Comparison of ENCODE assay signal across 8 cellular contexts in the genomic region with DNA sequence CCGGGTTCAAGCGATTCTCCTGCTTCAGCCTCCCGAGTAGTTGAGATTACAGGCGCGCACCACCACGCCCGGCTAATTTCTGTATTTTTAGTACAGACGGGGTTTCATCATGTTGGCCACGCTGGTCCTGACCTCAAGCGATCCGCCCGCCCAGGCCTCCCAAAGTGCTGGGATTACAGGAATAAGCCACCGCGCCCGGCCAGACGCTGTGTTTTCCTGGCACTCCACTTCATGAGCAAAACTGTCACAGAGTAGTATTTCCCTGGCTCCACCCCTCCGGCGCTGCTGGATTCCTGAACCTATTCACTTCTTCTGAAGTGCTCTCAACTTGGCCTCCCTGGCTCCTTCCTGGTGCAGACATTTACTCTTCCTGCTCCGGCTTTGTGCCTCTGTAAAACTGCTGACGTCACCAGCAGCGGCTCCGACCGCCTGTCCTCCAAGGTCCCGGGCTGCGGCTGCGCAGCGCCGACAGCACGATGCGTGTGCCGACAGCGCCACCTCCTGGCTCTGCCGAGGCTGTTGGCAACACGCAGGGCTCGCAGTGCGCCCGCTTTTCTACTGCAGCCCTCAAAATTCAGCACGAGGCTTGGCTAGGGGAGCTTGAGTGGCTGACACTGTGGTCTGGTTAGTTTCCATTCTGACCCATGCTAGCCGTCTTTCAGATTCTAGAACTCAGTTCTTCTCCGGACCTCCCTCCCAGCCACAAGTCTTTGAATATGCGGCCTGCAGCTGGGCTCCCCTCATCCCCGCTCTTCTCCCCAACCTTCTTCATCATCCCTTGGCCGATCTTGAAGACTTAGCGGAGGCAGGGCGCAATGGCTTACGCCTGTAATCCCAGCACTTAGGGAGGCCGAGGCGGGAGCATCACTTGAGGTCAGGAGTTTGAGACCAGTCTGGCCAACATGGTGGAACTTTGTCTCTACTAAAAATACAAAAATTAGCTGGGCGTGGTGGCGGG. TPM values are rescaled to one million over a fixed set of nuclear protein-coding genes. Genes with fewer than 3 reads are reported as not detected.
DNase-seq lines count a peak whose midpoint lies in the region; ATAC-seq and TF ChIP-seq lines count a peak whose summit lies in the region.

No MANE protein-coding gene starts in this region.

- H2BK5ac ChIP-seq in H9 (ENCODE audit: insufficient read length, low read length) = no peak overlapping the region

- H3K4me1 ChIP-seq in H9 (ENCODE audit: insufficient read depth, low read length) = 0 out of 2 replicates have a peak, but pooled peaks cover 4% of the 10 kb centered on the region
- H3K4me1 ChIP-seq in osteoblast (ENCODE audit: insufficient read depth, low read length) = peaks cover 3% of the 10 kb centered on the region

- H3K4me2 ChIP-seq in H9 (ENCODE audit: insufficient read depth, insufficient read length, low read length) (no peak overlapping the region), osteoblast (ENCODE audit: insufficient read depth, low read length) (peak overlapping the region; percentile 81)

- peaks cover 17 to 19% of the 10 kb centered on the region in 2 experiments for H3K4me1 Mint-ChIP-seq in H9
- peaks cover 13% of the 10 kb centered on the region for H3K4me1 Mint-ChIP-seq in activated naive CD4-positive, alpha-beta T cell treated with anti-CD3 and anti-CD28 coated beads, Interleukin-2, amount 50 U/mL, for 24 hours

- peak overlapping the region in 2 of 3 experiments; percentile 13 to 96; a peak in 4 of 7 replicates for H3K27ac Mint-ChIP-seq in H9
- H3K27ac Mint-ChIP-seq in activated naive CD4-positive, alpha-beta T cell treated with anti-CD3 and anti-CD28 coated beads, Interleukin-2, amount 50 U/mL, for 24 hours = peak overlapping the region; percentile 92

- no peak overlapping the region for H4K5ac ChIP-seq in H9 (ENCODE audit: insufficient read length, low read depth, low read length)

- H3K4me3 ChIP-seq in osteoblast (ENCODE audit: insufficient read depth, low read length) = peak overlapping the region; percentile 65

- H3K23ac ChIP-seq in H9 (ENCODE audit: insufficient read length, low read depth, low read length) = no peak overlapping the region

- no peaks in the 10 kb centered on the region for H3K9me3 Mint-ChIP-seq in H9
- no peaks in the 10 kb centered on the region for H3K9me3 Mint-ChIP-seq in activated naive CD4-positive, alpha-beta T cell treated with anti-CD3 and anti-CD28 coated beads, Interleukin-2, amount 50 U/mL, for 24 hours

- WGBS in H9 (ENCODE audit: extremely low coverage, insufficient read length, low lambda C conversion rate) = no CpG with 5 or more reads among the region's 50 CpGs

- peak; percentile 99 for TF ChIP-seq CTCF in H9 (conservative IDR thresholded peaks at IDR 0.05)
- peak; percentile 95 for TF ChIP-seq CTCF in osteoblast (IDR thresholded peaks at IDR 0.05; ENCODE audit: extremely low read depth, low read depth, low read length)

- H2BK120ac ChIP-seq in H9 (ENCODE audit: low read depth, low read length, poor library complexity, severe bottlenecking) = no peak overlapping the region

- no peak overlapping the region for H2AFZ ChIP-seq in H9 (ENCODE audit: low read length)
- H2AFZ ChIP-seq in osteoblast (ENCODE audit: low read length) = peak overlapping the region; percentile 99

- H2AK5ac ChIP-seq in H9 (ENCODE audit: insufficient read length, low read length) = no peak overlapping the region

- H3K79me2 ChIP-seq in H9 (ENCODE audit: insufficient read depth, low read length) (no peaks in the 10 kb centered on the region), osteoblast (ENCODE audit: insufficient read depth, low read length) (no peaks in the 10 kb centered on the region)

- H2BK20ac ChIP-seq in H9 (ENCODE audit: low read depth, low read length, poor library complexity, severe bottlenecking) = no peak overlapping the region

- no peaks in the 10 kb centered on the region for H3K36me3 Mint-ChIP-seq in H9 (ENCODE audit: insufficient read depth in 1 of 3, low read depth in 3 of 3)
- no peaks in the 10 kb centered on the region for H3K36me3 Mint-ChIP-seq in activated naive CD4-positive, alpha-beta T cell treated with anti-CD3 and anti-CD28 coated beads, Interleukin-2, amount 50 U/mL, for 24 hours

- H3K23me2 ChIP-seq in H9 (ENCODE audit: insufficient read length, low read depth, low read length, poor library complexity, severe bottlenecking) = no peaks in the 10 kb centered on the region

- DNase-seq in DMS53 (lab: John Stamatoyannopoulos, UW) = peak; percentile 93
- peak; percentile 95 for DNase-seq in H9
- peak; percentile 90 for DNase-seq in NCI-H1105 (lab: John Stamatoyannopoulos, UW)
- peak; percentile 91 for DNase-seq in glomerular visceral epithelial cell (ENCODE audit: extremely low spot score)
- peak; percentile 98 for DNase-seq in osteoblast (ENCODE audit: insufficient read length, low spot score, missing footprints)

- H3K18ac ChIP-seq in H9 (ENCODE audit: insufficient read length, low read depth, low read length) = no peak overlapping the region

- no peak overlapping the region for H3K56ac ChIP-seq in H9 (ENCODE audit: insufficient read length, low read depth, low read length)

- H3K27ac ChIP-seq in H9 (ENCODE audit: insufficient read length, low read depth, low read length) (no peak overlapping the region), osteoblast (ENCODE audit: low read depth, low read length) (peak overlapping the region; percentile 72), temporal lobe (ENCODE audit: low read depth, low read length) (peak overlapping the region; percentile 48)

- no peaks in the 10 kb centered on the region for H4K20me1 ChIP-seq in H9 (ENCODE audit: control insufficient read depth, insufficient read depth, insufficient read length)
- H4K20me1 ChIP-seq in osteoblast (ENCODE audit: insufficient read depth, low read length) = no peaks in the 10 kb centered on the region

- H3K4ac ChIP-seq in H9 (ENCODE audit: low read depth, low read length) = no peak overlapping the region

- no peak overlapping the region for H2BK15ac ChIP-seq in H9 (ENCODE audit: low read depth, low read length)

- no peak overlapping the region for H3K9ac ChIP-seq in H9 (ENCODE audit: extremely low read depth, insufficient read length, low read length)

- H3K27me3 Mint-ChIP-seq in H9 (ENCODE audit: low read depth) = peaks cover 37% of the 10 kb centered on the region
- no peaks in the 10 kb centered on the region for H3K27me3 Mint-ChIP-seq in activated naive CD4-positive, alpha-beta T cell treated with anti-CD3 and anti-CD28 coated beads, Interleukin-2, amount 50 U/mL, for 24 hours

- no peaks in the 10 kb centered on the region for H3K36me3 ChIP-seq in osteoblast (ENCODE audit: insufficient read depth, low read length)

- H2BK12ac ChIP-seq in H9 (ENCODE audit: insufficient read length, low read depth, low read length) = no peak overlapping the region

- H3K27me3 ChIP-seq in H9 (ENCODE audit: insufficient read depth, low read length) = no peaks in the 10 kb centered on the region
- H3K27me3 ChIP-seq in osteoblast (ENCODE audit: insufficient read depth, low read length) = peaks cover 8% of the 10 kb centered on the region

- no peaks in the 10 kb centered on the region for H3K79me1 ChIP-seq in H9 (ENCODE audit: insufficient read depth, low read depth, low read length, poor library complexity, severe bottlenecking)

- no peak overlapping the region for H4K8ac ChIP-seq in H9 (replicated peaks; ENCODE audit: insufficient read length, low read depth, low read length)

- no peak overlapping the region for H3T11ph ChIP-seq in H9 (ENCODE audit: low read length)

- H3K4me3 Mint-ChIP-seq in H9 = peak overlapping the region; percentile 10 to 21; a peak in 3 of 5 replicates
- peak overlapping the region; percentile 87 for H3K4me3 Mint-ChIP-seq in activated naive CD4-positive, alpha-beta T cell treated with anti-CD3 and anti-CD28 coated beads, Interleukin-2, amount 50 U/mL, for 24 hours

- H4K91ac ChIP-seq in H9 (ENCODE audit: insufficient read length, low read depth, low read length) = no peak overlapping the region

- H3K9me3 ChIP-seq in H9 (ENCODE audit: control insufficient read depth, low read depth, low read length) (no peaks in the 10 kb centered on the region), osteoblast (ENCODE audit: low read depth, low read length) (no peaks in the 10 kb centered on the region)

- no peak overlapping the region for H3K14ac ChIP-seq in H9 (ENCODE audit: insufficient read depth, low read length)

- ATAC-seq in SK-N-SH treated with all-trans-retinoic acid at 6 μM for 48 hours = peak; percentile 98

TF ChIP-seq in SK-N-SH treated with all-trans-retinoic acid at 6 μM for 48 hours, 23 proteins besides CTCF, POLR2A, EP300 and RAD21 (continues in another document):
- TF ChIP-seq, protein P1, sequence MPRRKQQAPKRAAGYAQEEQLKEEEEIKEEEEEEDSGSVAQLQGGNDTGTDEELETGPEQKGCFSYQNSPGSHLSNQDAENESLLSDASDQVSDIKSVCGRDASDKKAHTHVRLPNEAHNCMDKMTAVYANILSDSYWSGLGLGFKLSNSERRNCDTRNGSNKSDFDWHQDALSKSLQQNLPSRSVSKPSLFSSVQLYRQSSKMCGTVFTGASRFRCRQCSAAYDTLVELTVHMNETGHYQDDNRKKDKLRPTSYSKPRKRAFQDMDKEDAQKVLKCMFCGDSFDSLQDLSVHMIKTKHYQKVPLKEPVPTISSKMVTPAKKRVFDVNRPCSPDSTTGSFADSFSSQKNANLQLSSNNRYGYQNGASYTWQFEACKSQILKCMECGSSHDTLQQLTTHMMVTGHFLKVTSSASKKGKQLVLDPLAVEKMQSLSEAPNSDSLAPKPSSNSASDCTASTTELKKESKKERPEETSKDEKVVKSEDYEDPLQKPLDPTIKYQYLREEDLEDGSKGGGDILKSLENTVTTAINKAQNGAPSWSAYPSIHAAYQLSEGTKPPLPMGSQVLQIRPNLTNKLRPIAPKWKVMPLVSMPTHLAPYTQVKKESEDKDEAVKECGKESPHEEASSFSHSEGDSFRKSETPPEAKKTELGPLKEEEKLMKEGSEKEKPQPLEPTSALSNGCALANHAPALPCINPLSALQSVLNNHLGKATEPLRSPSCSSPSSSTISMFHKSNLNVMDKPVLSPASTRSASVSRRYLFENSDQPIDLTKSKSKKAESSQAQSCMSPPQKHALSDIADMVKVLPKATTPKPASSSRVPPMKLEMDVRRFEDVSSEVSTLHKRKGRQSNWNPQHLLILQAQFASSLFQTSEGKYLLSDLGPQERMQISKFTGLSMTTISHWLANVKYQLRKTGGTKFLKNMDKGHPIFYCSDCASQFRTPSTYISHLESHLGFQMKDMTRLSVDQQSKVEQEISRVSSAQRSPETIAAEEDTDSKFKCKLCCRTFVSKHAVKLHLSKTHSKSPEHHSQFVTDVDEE (CRISPR knock-in tag; IDR thresholded peaks at IDR 0.05) = peak; percentile 28; the same call in 1 of the 2 replicates
- TF ChIP-seq ZC3H10 (CRISPR knock-in tag; IDR thresholded peaks at IDR 0.05) = no peak

RNA-seq across cellular contexts. Expression of a gene that starts 36.6 kb away (rescaled TPM):
- total RNA-seq in H9 (2021) (0.13 TPM in 1 of 2 replicates, not detected in the other), osteoblast (12.1 and 13.8 TPM in 2 replicates), temporal lobe (1.2 TPM)
